Comparison of ENCODE assay signal across 9 cellular contexts in the genomic region with DNA sequence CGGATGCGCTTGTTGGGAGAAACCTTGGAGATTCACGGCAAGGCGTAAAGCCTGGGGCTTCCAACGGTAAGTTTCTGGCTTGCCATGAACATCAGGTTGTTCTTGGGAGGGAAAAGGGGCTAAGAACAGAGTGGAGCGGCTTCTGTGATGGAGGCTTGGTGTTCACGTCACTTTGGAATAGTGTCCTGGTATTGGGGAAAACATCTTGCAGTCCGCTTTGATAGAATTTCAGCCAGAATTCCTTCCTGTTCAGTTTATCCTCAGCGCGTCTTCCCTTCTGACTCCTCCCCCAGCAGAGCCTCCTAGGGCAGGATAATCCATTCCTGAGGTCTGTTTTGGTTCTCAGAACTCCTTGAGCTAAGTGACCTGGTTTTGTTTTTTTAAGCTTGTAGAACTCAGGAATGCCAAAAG. TPM values are rescaled to one million over a fixed set of nuclear protein-coding genes. Genes with fewer than 3 reads are reported as not detected.
A peak's percentile ranks its signal among the peaks of the same experiment; 100 is the strongest.
DNase-seq lines count a peak whose midpoint lies in the region; ATAC-seq and FAIRE-seq lines count a peak whose summit lies in the region.
"Had no signal": no experiment of that assay in that cellular context is flagged by ENCODE, and none has a peak within 500 bp of the region (broad histone marks: within the 10 kb centered on the region; RNA-seq: fewer than 3 reads in every experiment).

No MANE protein-coding gene starts in this region.

- peaks cover 43% of the 10 kb centered on the region for H3K27me3 Mint-ChIP-seq in central memory CD8-positive, alpha-beta T cell

- ATAC-seq in central memory CD8-positive, alpha-beta T cell (replicated peaks; ENCODE audit: extremely low read depth, poor library complexity, severe bottlenecking): no peak
- ATAC-seq in HG02852 (IDR thresholded peaks at IDR 0.05; ENCODE audit: unreplicated experiment): no peak

- no peak overlapping the region for H3K27ac Mint-ChIP-seq in central memory CD8-positive, alpha-beta T cell (ENCODE audit: low read depth)

- H3K27me3 ChIP-seq in HUES6 (ENCODE audit: control insufficient read depth, insufficient read depth, low read length): no peaks in the 10 kb centered on the region

- no peak for DNase-seq in central memory CD8-positive, alpha-beta T cell (ENCODE audit: low spot score in 2 of 2)
- DNase-seq in left kidney (ENCODE audit: low read depth, low spot score): peak; percentile 56
- no peak for DNase-seq in stimulated activated CD4-positive, alpha-beta T cell treated with anti-CD3 and anti-CD28 coated beads, Interleukin-4, amount 100 ng/mL, for 4 hours
- no peak for DNase-seq in medulla oblongata (ENCODE audit: extremely low spot score)
- DNase-seq in urothelium cell line (ENCODE audit: low spot score): no peak
- DNase-seq: NCI-H2227 treated with DMSO at 0.1 percent for 48 hours had no signal

- no peaks in the 10 kb centered on the region for H3K9me3 ChIP-seq in HUES6 (ENCODE audit: control insufficient read depth, insufficient read depth, low read depth, low read length)

- H3K36me3 ChIP-seq in HUES6 (ENCODE audit: control insufficient read depth, insufficient read depth, low read length): peaks cover 34% of the 10 kb centered on the region

- peak overlapping the region; percentile 97 for H3K4me3 ChIP-seq in HUES6 (ENCODE audit: low read depth, low read length)

- H3K4me3 Mint-ChIP-seq in central memory CD8-positive, alpha-beta T cell: peak overlapping the region; percentile 7

- peaks cover 27% of the 10 kb centered on the region for H3K4me1 ChIP-seq in HUES6 (ENCODE audit: control insufficient read depth, insufficient read depth, low read length)

- H3K9me3 Mint-ChIP-seq in central memory CD8-positive, alpha-beta T cell: no peaks in the 10 kb centered on the region

- H3K36me3 Mint-ChIP-seq in central memory CD8-positive, alpha-beta T cell (ENCODE audit: insufficient read depth): peaks cover 4% of the 10 kb centered on the region

- peak overlapping the region; percentile 79 for H3K9ac ChIP-seq in HUES6 (ENCODE audit: low read length)

- no peaks in the 10 kb centered on the region for H3K4me1 Mint-ChIP-seq in central memory CD8-positive, alpha-beta T cell

- no peak for FAIRE-seq in urothelium cell line (lab: Jason Lieb, UNC)

- H3K27ac ChIP-seq in HUES6 (ENCODE audit: low read depth, low read length): peak overlapping the region; percentile 14; the same call in 1 of the 2 replicates
- peak overlapping the region; percentile 36 for H3K27ac ChIP-seq in temporal lobe (ENCODE audit: low read depth, low read length)

RNA-seq across cellular contexts. Expression of gene KCTD15, which starts 2.0 kb away (rescaled TPM):
- 112 TPM for total RNA-seq in temporal lobe
